ENCODE assay signal across 8 cellular contexts in genomic region chr5:141637266-141637692, GRCh38. TPM values are rescaled to one million over a fixed set of nuclear protein-coding genes. Genes with fewer than 3 reads are reported as not detected.
DNase-seq lines count a peak whose midpoint lies in the region; FAIRE-seq and TF ChIP-seq lines count a peak whose summit lies in the region.

No MANE protein-coding gene starts in this region.

- TF ChIP-seq CTCF in prostate gland (IDR thresholded peaks at IDR 0.05) = no peak

- intact Hi-C loops in activated T-helper 2 cell treated with anti-CD3 and anti-CD28 coated beads, Interferon-gamma antibody, Interleukin-2, Interleukin-4, amounts not matched to agents 10 μg/mL and 5 μg/mL and 100 μg/mL, durations not matched to agents 14 hours and 24 hours and 36 hours (cut with micrococcal nuclease) = no loop called here
- intact Hi-C loops in prostate gland (cut with DNase I) = no loop called here

- WGBS in prostate gland = 0% methylated on average over 34 of the region's 46 CpGs

- peaks cover 6% of the 10 kb centered on the region for H3K27me3 ChIP-seq in H7 (ENCODE audit: control insufficient read depth, insufficient read depth, low read length)
- H3K27me3 ChIP-seq in prostate gland (replicated peaks; ENCODE audit: insufficient read depth) = no peaks in the 10 kb centered on the region

- peaks cover 43% of the 10 kb centered on the region for H3K4me1 Mint-ChIP-seq in activated T-helper 2 cell treated with anti-CD3 and anti-CD28 coated beads, Interferon-gamma antibody, Interleukin-2, Interleukin-4, amounts not matched to agents 10 μg/mL and 5 μg/mL and 100 μg/mL, durations not matched to agents 14 hours and 24 hours and 36 hours (ENCODE audit: low read depth)

- no peaks in the 10 kb centered on the region for H3K9me3 Mint-ChIP-seq in activated T-helper 2 cell treated with anti-CD3 and anti-CD28 coated beads, Interferon-gamma antibody, Interleukin-2, Interleukin-4, amounts not matched to agents 10 μg/mL and 5 μg/mL and 100 μg/mL, durations not matched to agents 14 hours and 24 hours and 36 hours

- peak overlapping the region; percentile 81 for H3K27ac Mint-ChIP-seq in activated T-helper 2 cell treated with anti-CD3 and anti-CD28 coated beads, Interferon-gamma antibody, Interleukin-2, Interleukin-4, amounts not matched to agents 10 μg/mL and 5 μg/mL and 100 μg/mL, durations not matched to agents 14 hours and 24 hours and 36 hours

- peak overlapping the region; percentile 80 to 81 for H3K27ac ChIP-seq in prostate gland

- no peaks in the 10 kb centered on the region for H3K27me3 Mint-ChIP-seq in activated T-helper 2 cell treated with anti-CD3 and anti-CD28 coated beads, Interferon-gamma antibody, Interleukin-2, Interleukin-4, amounts not matched to agents 10 μg/mL and 5 μg/mL and 100 μg/mL, durations not matched to agents 14 hours and 24 hours and 36 hours (ENCODE audit: low read depth)

- no peak for TF ChIP-seq POLR2A in prostate gland (IDR thresholded peaks at IDR 0.05)

- peak; percentile 52 for DNase-seq in ELF-1 (ENCODE audit: low read depth, low spot score)
- peak; percentile 88 for DNase-seq in H7
- DNase-seq in NCI-H774 (lab: John Stamatoyannopoulos, UW) = peak; percentile 39
- DNase-seq in activated T-helper 2 cell treated with anti-CD3 and anti-CD28 coated beads, Interferon-gamma antibody, Interleukin-2, Interleukin-4, amounts not matched to agents 10 μg/mL and 5 μg/mL and 100 μg/mL, durations not matched to agents 14 hours and 24 hours and 36 hours (ENCODE audit: low spot score) = peak; percentile 53
- DNase-seq in germinal center (ENCODE audit: low spot score) = peak; percentile 71
- DNase-seq in prostate gland (ENCODE audit: low spot score) = peak; percentile 10
- DNase-seq in RCC 7860 (ENCODE audit: low spot score) = no peak
- DNase-seq in A172 (ENCODE audit: low spot score) = no peak

- H3K4me1 ChIP-seq in prostate gland (replicated peaks) = peaks cover 13% of the 10 kb centered on the region

- H3K4me3 Mint-ChIP-seq in activated T-helper 2 cell treated with anti-CD3 and anti-CD28 coated beads, Interferon-gamma antibody, Interleukin-2, Interleukin-4, amounts not matched to agents 10 μg/mL and 5 μg/mL and 100 μg/mL, durations not matched to agents 14 hours and 24 hours and 36 hours (ENCODE audit: low read depth) = peak overlapping the region; percentile 87

- peaks cover 41% of the 10 kb centered on the region for H3K36me3 Mint-ChIP-seq in activated T-helper 2 cell treated with anti-CD3 and anti-CD28 coated beads, Interferon-gamma antibody, Interleukin-2, Interleukin-4, amounts not matched to agents 10 μg/mL and 5 μg/mL and 100 μg/mL, durations not matched to agents 14 hours and 24 hours and 36 hours (ENCODE audit: low read depth)

- H3K36me3 ChIP-seq in H7 (replicated peaks; ENCODE audit: control insufficient read depth, insufficient read depth, low read length) (peaks cover 2% of the 10 kb centered on the region), prostate gland (no peaks in the 10 kb centered on the region)

- H3K4me3 ChIP-seq in H7 (ENCODE audit: insufficient read depth, low read depth, low read length) = peak overlapping the region; percentile 84
- peak overlapping the region; percentile 56 to 87 for H3K4me3 ChIP-seq in prostate gland

- no peak for FAIRE-seq in RCC 7860 (lab: Jason Lieb, UNC)

- H3K9me3 ChIP-seq in prostate gland = no peaks in the 10 kb centered on the region

RNA-seq across cellular contexts. Expression of gene RELL2, which starts 0.5 kb away (rescaled TPM):
- total RNA-seq in H7 (2014; rRNA removed; shearing (Covaris generic)) = 7.4 and 8.9 TPM in 2 replicates
- total RNA-seq in activated T-helper 2 cell treated with anti-CD3 and anti-CD28 coated beads, Interferon-gamma antibody, Interleukin-2, Interleukin-4, amounts not matched to agents 10 μg/mL and 5 μg/mL and 100 μg/mL, durations not matched to agents 14 hours and 24 hours and 36 hours = 15.9 and 16.1 TPM in 2 replicates
- total RNA-seq in prostate gland = 1 to 10 TPM; 3.9 to 7.2 TPM
- 6.9 and 10.4 TPM in 2 replicates for total RNA-seq in A172 (2014; rRNA removed; shearing (Covaris generic))

RNA-seq across cellular contexts. Expression of gene HDAC3, which starts 0.6 kb away (rescaled TPM):
- total RNA-seq in H7 (2014; rRNA removed; shearing (Covaris generic)) = 81.3 and 82.7 TPM in 2 replicates
- 92.4 and 95.2 TPM in 2 replicates for total RNA-seq in activated T-helper 2 cell treated with anti-CD3 and anti-CD28 coated beads, Interferon-gamma antibody, Interleukin-2, Interleukin-4, amounts not matched to agents 10 μg/mL and 5 μg/mL and 100 μg/mL, durations not matched to agents 14 hours and 24 hours and 36 hours
- 10 to 100 TPM; 54.9 to 74.6 TPM for total RNA-seq in prostate gland
- total RNA-seq in A172 (2014; rRNA removed; shearing (Covaris generic)) = 74.1 and 78.7 TPM in 2 replicates

RNA-seq across cellular contexts. Expression of gene FCHSD1, which starts 13.9 kb away (rescaled TPM):
- 17.3 and 22.3 TPM in 2 replicates for total RNA-seq in H7 (2014; rRNA removed; shearing (Covaris generic))
- 37.4 and 42.8 TPM in 2 replicates for total RNA-seq in activated T-helper 2 cell treated with anti-CD3 and anti-CD28 coated beads, Interferon-gamma antibody, Interleukin-2, Interleukin-4, amounts not matched to agents 10 μg/mL and 5 μg/mL and 100 μg/mL, durations not matched to agents 14 hours and 24 hours and 36 hours
- total RNA-seq in prostate gland = 10 to 100 TPM; 24.9 to 30.2 TPM
- total RNA-seq in A172 (2014; rRNA removed; shearing (Covaris generic)) = 7.1 and 21.6 TPM in 2 replicates

RNA-seq across cellular contexts. Expression of gene DIAPH1, which starts 18.5 kb away (rescaled TPM):
- total RNA-seq in H7 (2014; rRNA removed; shearing (Covaris generic)) = 31.2 and 37.5 TPM in 2 replicates
- 228 and 234 TPM in 2 replicates for total RNA-seq in activated T-helper 2 cell treated with anti-CD3 and anti-CD28 coated beads, Interferon-gamma antibody, Interleukin-2, Interleukin-4, amounts not matched to agents 10 μg/mL and 5 μg/mL and 100 μg/mL, durations not matched to agents 14 hours and 24 hours and 36 hours
- total RNA-seq in prostate gland = 10 to 100 TPM; 34.8 to 57.7 TPM
- total RNA-seq in A172 (2014; rRNA removed; shearing (Covaris generic)) = 28.2 and 32.9 TPM in 2 replicates

RNA-seq across cellular contexts. Expression of gene ARAP3, which starts 44.8 kb away (rescaled TPM):
- total RNA-seq in H7 (2014; rRNA removed; shearing (Covaris generic)) = 19.3 and 23.8 TPM in 2 replicates
- total RNA-seq in activated T-helper 2 cell treated with anti-CD3 and anti-CD28 coated beads, Interferon-gamma antibody, Interleukin-2, Interleukin-4, amounts not matched to agents 10 μg/mL and 5 μg/mL and 100 μg/mL, durations not matched to agents 14 hours and 24 hours and 36 hours = 9.9 and 10.5 TPM in 2 replicates
- total RNA-seq in prostate gland = 1 to 10 TPM; 4.0 to 8.4 TPM
- total RNA-seq in A172 (2014; rRNA removed; shearing (Covaris generic)) = 4.3 and 6.8 TPM in 2 replicates

Comparison
In these comparisons a context has a peak if more than half of its experiments do, and no peak if none do; other contexts are left out.
1. DNase-seq: peak in ELF-1 (single experiment), H7 (single experiment), NCI-H774 (single experiment), activated T-helper 2 cell treated with anti-CD3 and anti-CD28 coated beads, Interferon-gamma antibody, Interleukin-2, Interleukin-4, amounts not matched to agents 10 μg/mL and 5 μg/mL and 100 μg/mL, durations not matched to agents 14 hours and 24 hours and 36 hours (single experiment), germinal center (single experiment) and prostate gland (single experiment); none in RCC 7860 (single experiment) and A172 (single experiment).